Comparison of ENCODE assay signal across 23 cellular contexts in the genomic region with DNA sequence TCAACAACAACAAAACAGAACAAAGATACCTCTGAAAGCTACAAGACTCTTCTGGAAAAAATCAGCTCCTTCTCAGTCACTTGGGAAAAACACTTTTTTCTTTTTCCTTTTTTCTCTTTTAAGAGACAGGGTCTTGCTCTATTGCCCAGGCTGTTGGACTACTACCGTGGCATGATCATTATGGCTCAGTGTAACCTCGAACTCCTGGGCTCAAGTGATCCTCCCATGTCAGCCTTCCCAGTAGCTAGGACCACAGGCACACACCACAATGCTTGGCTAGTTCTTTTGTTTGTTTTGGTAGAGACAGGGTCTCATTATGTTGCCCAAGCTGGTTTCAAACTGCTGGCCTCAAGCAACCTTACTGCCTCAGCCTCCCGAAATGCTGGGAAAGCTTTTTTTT.
"Had no signal": no experiment of that assay in that cellular context is flagged by ENCODE, and none has a peak within 500 bp of the region (broad histone marks: within the 10 kb centered on the region; RNA-seq: fewer than 3 reads in every experiment).

No MANE protein-coding gene starts in this region.

- H3K36me3 ChIP-seq: left ventricle myocardium inferior, ovary, suprapubic skin, thoracic aorta, tibial artery, uterus had no signal

- H3K27me3 ChIP-seq: ovary, suprapubic skin, tibial artery, uterus had no signal

- H3K27ac ChIP-seq: left ventricle myocardium inferior, ovary, skin epidermis, suprapubic skin, thoracic aorta, tibial artery, uterus had no signal

- H3K4me3 ChIP-seq: left ventricle myocardium inferior, lung, mucosa of descending colon, ovary, skin epidermis, suprapubic skin, thoracic aorta, tibial artery, uterus had no signal

- DNase-seq: hypothalamus; immature natural killer cell; islet precursor cell; left ventricle myocardium inferior; midbrain; mucosa of descending colon; naive thymus-derived CD4-positive, alpha-beta T cell; ovary; retina; right cardiac atrium; stimulated activated CD4-positive, alpha-beta T cell treated with anti-CD3 and anti-CD28 coated beads, Interleukin-12 subunit alpha, Interleukin-12 subunit beta, amount 100 ng/mL, for 4 hours; stimulated activated CD4-positive, alpha-beta T cell treated with anti-CD3 and anti-CD28 coated beads, Interleukin-15, amount 100 ng/mL, for 24 hours; stimulated activated CD4-positive, alpha-beta T cell treated with anti-CD3 and anti-CD28 coated beads, Interleukin-2, amount 100 ng/mL, for 24 hours; stimulated activated CD4-positive, alpha-beta T cell treated with anti-CD3 and anti-CD28 coated beads, Interleukin-4, amount 100 ng/mL, for 1 hour; stimulated activated naive CD4-positive, alpha-beta T cell; tibial artery; uterus had no signal

- ATAC-seq: mucosa of descending colon; naive thymus-derived CD4-positive, alpha-beta T cell; natural killer cell treated with Interleukin-12 subunit alpha and Interleukin-12 subunit beta and Interleukin-15 and Interleukin-18, amount 100 ng/mL, for 72 hours; right cardiac atrium; sciatic nerve had no signal

- H3K9me3 ChIP-seq: left ventricle myocardium inferior, mucosa of descending colon, ovary, suprapubic skin, thoracic aorta, tibial artery, uterus had no signal
